Comparison of ENCODE assay signal across 1 cellular context in genomic region chr5:79792518-79792917, GRCh38.
TF ChIP-seq lines count a peak whose summit lies in the region.

No MANE protein-coding gene starts in this region.

TF ChIP-seq in HepG2, 621 proteins besides CTCF, POLR2A, EP300 and RAD21 (continued from another document):
- TF ChIP-seq ZNF18 (CRISPR knock-in tag; IDR thresholded peaks at IDR 0.05; ENCODE audit: insufficient replicate concordance) (no peak), MYNN (CRISPR knock-in tag; IDR thresholded peaks at IDR 0.05; ENCODE audit: low read depth) (no peak), IKZF4 (CRISPR knock-in tag; IDR thresholded peaks at IDR 0.05; ENCODE audit: borderline replicate concordance, low read depth, not compliant biosample characterization) (no peak), FOXO1 (CRISPR knock-in tag; IDR thresholded peaks at IDR 0.05) (no peak), ZFP91 (CRISPR knock-in tag; IDR thresholded peaks at IDR 0.05; ENCODE audit: borderline replicate concordance) (no peak), ZNF619 (CRISPR knock-in tag; IDR thresholded peaks at IDR 0.05) (no peak), ZMAT3 (CRISPR knock-in tag; conservative IDR thresholded peaks at IDR 0.05) (no peak), HOXD1 (CRISPR knock-in tag; IDR thresholded peaks at IDR 0.05) (no peak)
